ENCODE assay signal across 8 cellular contexts in genomic region chr13:45370922-45371406, GRCh38. TPM values are rescaled to one million over a fixed set of nuclear protein-coding genes. Genes with fewer than 3 reads are reported as not detected.
A peak's percentile ranks its signal among the peaks of the same experiment; 100 is the strongest.
DNase-seq lines count a peak whose midpoint lies in the region; ATAC-seq, FAIRE-seq and TF ChIP-seq lines count a peak whose summit lies in the region.

No MANE protein-coding gene starts in this region.

- intact Hi-C loops in sigmoid colon (cut with DNase I) = loop anchor here (2.0 to 5.0 kb wide), 2 partner anchors 46 to 94 kb away; partner anchors contain the start of genes COG3 and SLC25A30

- H3K9me3 ChIP-seq in sigmoid colon = no peaks in the 10 kb centered on the region

- peak; percentile 49 for DNase-seq in GM18507 (ENCODE audit: extremely low spot score, insufficient read length, low read depth)
- DNase-seq in SW480 (ENCODE audit: low spot score) = peak; percentile 81
- peak; percentile 86 for DNase-seq in astrocyte of the spinal cord (ENCODE audit: low read depth, low spot score)
- peak; percentile 92 for DNase-seq in hepatic stellate cell (ENCODE audit: low spot score)
- peak; percentile 85 for DNase-seq in sigmoid colon
- no peak for DNase-seq in NCI-H1436 (lab: John Stamatoyannopoulos, UW)

- in situ Hi-C loops in astrocyte of the spinal cord (cut with HindIII; ENCODE audit: low sequenced_read_pairs) = no loop called here

- peak overlapping the region in 2 of 4 donors; percentile 3 to 49 for H3K27ac ChIP-seq in sigmoid colon

- FAIRE-seq in GM18507 (lab: Jason Lieb, UNC) = peak; percentile 72

- H3K4me1 ChIP-seq in sigmoid colon = peaks cover 0 to 11% (median 10%) of the 10 kb centered on the region in 4 donors

- H3K4me3 ChIP-seq in astrocyte of the spinal cord (ENCODE audit: low read depth, low read length) = no peak overlapping the region
- peak overlapping the region in 2 of 4 donors; percentile 13 to 36 for H3K4me3 ChIP-seq in sigmoid colon

- TF ChIP-seq CTCF in astrocyte of the spinal cord (IDR thresholded peaks at IDR 0.05; ENCODE audit: low read depth, low read length) (peak; percentile 97), sigmoid colon (IDR thresholded peaks at IDR 0.05) (peak; percentile 79 to 93 (median 90))

- no peak for TF ChIP-seq POLR2A in sigmoid colon (IDR thresholded peaks at IDR 0.05)

- no peak for TF ChIP-seq EP300 in sigmoid colon (IDR thresholded peaks at IDR 0.05)

- peaks cover 0 to 8% (median 2%) of the 10 kb centered on the region in 4 donors for H3K36me3 ChIP-seq in sigmoid colon

- H3K27me3 ChIP-seq in sigmoid colon = no peaks in the 10 kb centered on the region

- ATAC-seq in GM18511 (IDR thresholded peaks at IDR 0.05; ENCODE audit: unreplicated experiment) (no peak), HG02973 (IDR thresholded peaks at IDR 0.05; ENCODE audit: unreplicated experiment) (no peak)

- WGBS in sigmoid colon, 2 donors = 22 to 26% methylated on average over 30 of the region's 30 CpGs

RNA-seq across cellular contexts. Expression of gene TPT1, which starts 30.0 kb away (rescaled TPM):
- total RNA-seq in sigmoid colon = 1,000 to 10,000 TPM; 3,556 to 5,645 (median 4,871) TPM
- polyA plus RNA-seq in sigmoid colon = over 10,000 TPM in 2 of 3 donors, 1,000 to 10,000 TPM in 1; 6,420 to 14,118 (median 13,579) TPM

RNA-seq across cellular contexts. Expression of gene SLC25A30, which starts 47.2 kb away (rescaled TPM):
- total RNA-seq in sigmoid colon = 10 to 100 TPM in 2 of 4 donors, 1 to 10 TPM in 2; 9.1 to 15.9 (median 10.2) TPM
- polyA plus RNA-seq in sigmoid colon = 1 to 10 TPM; 5.8 to 8.4 (median 6.5) TPM
